In genomic region chr19:47381121-47381520, GRCh38 we compare ENCODE assay signal across 1 cellular context.
TF ChIP-seq lines count a peak whose summit lies in the region.

No MANE protein-coding gene starts in this region.

TF ChIP-seq in SK-N-SH treated with all-trans-retinoic acid at 6 μM for 48 hours, 23 proteins besides CTCF, POLR2A, EP300 and RAD21 (continued from another document):
- TF ChIP-seq TSHZ2 (CRISPR knock-in tag; IDR thresholded peaks at IDR 0.05) (no peak), PATZ1 (CRISPR knock-in tag; IDR thresholded peaks at IDR 0.05; ENCODE audit: borderline replicate concordance) (no peak), CSRNP3 (CRISPR knock-in tag; IDR thresholded peaks at IDR 0.05) (no peak), SNAI2 (CRISPR knock-in tag; IDR thresholded peaks at IDR 0.05) (no peak), ZNF565 (CRISPR knock-in tag; conservative IDR thresholded peaks at IDR 0.05; ENCODE audit: low read depth) (no peak), TCF4 (CRISPR knock-in tag; IDR thresholded peaks at IDR 0.05; ENCODE audit: borderline replicate concordance) (no peak), ZC3H10 (CRISPR knock-in tag; IDR thresholded peaks at IDR 0.05) (no peak), POU6F1 (CRISPR knock-in tag; IDR thresholded peaks at IDR 0.05; ENCODE audit: borderline replicate concordance, low read depth) (no peak), CREB5 (CRISPR knock-in tag; IDR thresholded peaks at IDR 0.05; ENCODE audit: low read depth) (no peak), ISL1 (CRISPR knock-in tag; IDR thresholded peaks at IDR 0.05) (no peak), RARB (CRISPR knock-in tag; IDR thresholded peaks at IDR 0.05) (no peak)
